Comparison of ENCODE assay signal across 8 cellular contexts in genomic region chr3:66276705-66277274, GRCh38. TPM values are rescaled to one million over a fixed set of nuclear protein-coding genes. Genes with fewer than 3 reads are reported as not detected.
DNase-seq lines count a peak whose midpoint lies in the region; ATAC-seq and TF ChIP-seq lines count a peak whose summit lies in the region.

No MANE protein-coding gene starts in this region.

- no peak overlapping the region for H3K27ac ChIP-seq in CD4-positive, CD25-positive, alpha-beta regulatory T cell (ENCODE audit: insufficient read depth, low read length, poor library complexity, severe bottlenecking)
- H3K27ac ChIP-seq in GM23248 (no peak overlapping the region), dorsolateral prefrontal cortex (peak overlapping the region in 2 of 59 donors; percentile 16), aorta (ENCODE audit: low read depth in 1 of 2, low read length in 2 of 2) (no peak overlapping the region)

- ATAC-seq in CD4-positive, CD25-positive, alpha-beta regulatory T cell (ENCODE audit: low read depth in 2 of 2): peak; percentile 64 to 73
- no peak for ATAC-seq in aorta (ENCODE audit: low FRiP score)

- H3K4me3 ChIP-seq in CD4-positive, CD25-positive, alpha-beta regulatory T cell (ENCODE audit: low read depth, low read length): no peak overlapping the region
- H3K4me3 ChIP-seq in GM23248 (no peak overlapping the region), dorsolateral prefrontal cortex (no peak overlapping the region), aorta (ENCODE audit: low read length in 2 of 2) (no peak overlapping the region)

- peak; percentile 52 to 87 (median 76) for DNase-seq in CD4-positive, CD25-positive, alpha-beta regulatory T cell
- DNase-seq in GM23248 (peak; percentile 82), NCI-H2227 (lab: John Stamatoyannopoulos, UW; ENCODE audit: unreplicated experiment) (peak; percentile 64), dorsolateral prefrontal cortex (peak in 5 of 10 donors; percentile 31 to 79 (median 60)), medulla oblongata (ENCODE audit: extremely low spot score) (peak; percentile 92), aorta (no peak)
- DNase-seq in activated CD4-positive, alpha-beta T cell treated with anti-CD3 and anti-CD28 coated beads for 4 hours: peak; percentile 46 to 71
- DNase-seq in stimulated activated CD8-positive, alpha-beta memory T cell treated with anti-CD3 and anti-CD28 coated beads, Interleukin-7, amount 100 ng/mL, for 1 hour (ENCODE audit: low read depth in 2 of 2): peak; percentile 7 to 25

- H3K4me2 ChIP-seq in GM23248 (ENCODE audit: unreplicated experiment): no peak overlapping the region

- H3K4me1 ChIP-seq in CD4-positive, CD25-positive, alpha-beta regulatory T cell (ENCODE audit: control insufficient read depth, insufficient read depth, low read length, poor library complexity, severe bottlenecking): peaks cover 20% of the 10 kb centered on the region
- H3K4me1 ChIP-seq in GM23248 (ENCODE audit: insufficient read depth) (no peaks in the 10 kb centered on the region), aorta (ENCODE audit: control insufficient read depth in 1 of 2, insufficient read depth in 2 of 2, low read length in 2 of 2) (no peaks in the 10 kb centered on the region)

- no peaks in the 10 kb centered on the region for H3K9me3 Mint-ChIP-seq in CD4-positive, CD25-positive, alpha-beta regulatory T cell

- peaks cover 5% of the 10 kb centered on the region for H3K36me3 Mint-ChIP-seq in CD4-positive, CD25-positive, alpha-beta regulatory T cell

- TF ChIP-seq CTCF in dorsolateral prefrontal cortex (IDR thresholded peaks at IDR 0.05 in 54 of 56, conservative IDR thresholded peaks at IDR 0.05 in 2 of 56; ENCODE audit: low read depth in 1 of 56, partially characterized antibody in 56 of 56): peak; percentile 67 to 93 (median 82)

- H3K79me2 ChIP-seq in GM23248 (ENCODE audit: insufficient read depth): no peaks in the 10 kb centered on the region

- WGBS in GM23248 (ENCODE audit: low coverage in 1 of 2, low lambda C conversion rate in 2 of 2, missing lambda C conversion rate in 2 of 2), 2 experiments: 2 to 3% methylated on average over 3 of the region's 3 CpGs
- WGBS in aorta, 2 donors: 1 to 2% methylated on average over 3 of the region's 3 CpGs

- H3K27me3 ChIP-seq in CD4-positive, CD25-positive, alpha-beta regulatory T cell (ENCODE audit: control insufficient read depth, insufficient read depth, low read length): no peaks in the 10 kb centered on the region
- H3K27me3 ChIP-seq in GM23248 (replicated peaks; ENCODE audit: insufficient read depth): no peaks in the 10 kb centered on the region
- H3K27me3 ChIP-seq in dorsolateral prefrontal cortex: no peaks in the 10 kb centered on the region
- H3K27me3 ChIP-seq in aorta (ENCODE audit: control insufficient read depth in 1 of 2, insufficient read depth in 2 of 2, low read length in 1 of 2): no peaks in the 10 kb centered on the region

- H3K27me3 Mint-ChIP-seq in CD4-positive, CD25-positive, alpha-beta regulatory T cell: no peaks in the 10 kb centered on the region

- no peaks in the 10 kb centered on the region for H3K9me3 ChIP-seq in CD4-positive, CD25-positive, alpha-beta regulatory T cell (ENCODE audit: control insufficient read depth in 2 of 2, low read length in 2 of 2)
- H3K9me3 ChIP-seq in GM23248 (ENCODE audit: low read depth): no peaks in the 10 kb centered on the region
- H3K9me3 ChIP-seq in aorta (ENCODE audit: control insufficient read depth, low read length): no peaks in the 10 kb centered on the region

- H4K20me1 ChIP-seq in GM23248 (ENCODE audit: insufficient read depth): no peaks in the 10 kb centered on the region

- intact Hi-C loops in dorsolateral prefrontal cortex (cut with DNase I) (loop anchor here (2.0 to 10.0 kb wide), 3 partner anchors 96 to 541 kb away; no protein-coding TSS in a partner anchor), aorta (cut with DNase I) (loop anchor here (5.0 to 10.0 kb wide), 3 partner anchors 128 to 546 kb away; no protein-coding TSS in a partner anchor)

- in situ Hi-C loops in GM23248 (cut with MboI): loop anchor here (5.0 kb wide), 1 partner anchor 551 kb away; no protein-coding TSS in a partner anchor

- no peak overlapping the region for H3K9ac ChIP-seq in GM23248

- no peak overlapping the region for H3K4me3 Mint-ChIP-seq in CD4-positive, CD25-positive, alpha-beta regulatory T cell

- no peaks in the 10 kb centered on the region for H3F3A ChIP-seq in GM23248 (ENCODE audit: insufficient read depth)

- H3K27ac Mint-ChIP-seq in CD4-positive, CD25-positive, alpha-beta regulatory T cell: peak overlapping the region; percentile 44 to 92 (median 74)

- peaks cover 26 to 45% (median 37%) of the 10 kb centered on the region in 4 donors for H3K4me1 Mint-ChIP-seq in CD4-positive, CD25-positive, alpha-beta regulatory T cell

- no peaks in the 10 kb centered on the region for H3K36me3 ChIP-seq in CD4-positive, CD25-positive, alpha-beta regulatory T cell (ENCODE audit: control insufficient read depth, insufficient read depth, low read length)
- no peaks in the 10 kb centered on the region for H3K36me3 ChIP-seq in GM23248 (ENCODE audit: low read depth)
- H3K36me3 ChIP-seq in aorta (ENCODE audit: control insufficient read depth in 1 of 2, insufficient read depth in 2 of 2, low read length in 1 of 2): no peaks in the 10 kb centered on the region

- no peak overlapping the region for H2AFZ ChIP-seq in GM23248

- H3K9me2 ChIP-seq in GM23248 (ENCODE audit: insufficient read depth): no peaks in the 10 kb centered on the region

RNA-seq across cellular contexts. Expression of gene SLC25A26, which starts 56.0 kb away (rescaled TPM):
- total RNA-seq in CD4-positive, CD25-positive, alpha-beta regulatory T cell: 23.4 TPM
- 10 to 100 TPM; 30.0 to 47.7 (median 35.9) TPM for polyA plus RNA-seq in CD4-positive, CD25-positive, alpha-beta regulatory T cell
- total RNA-seq in GM23248 (2014; rRNA removed; shearing (Covaris generic)): 25.2 and 26.9 TPM in 2 replicates
- 25.2 and 30.1 TPM in 2 replicates for polyA plus RNA-seq in GM23248 (2016; fragmentation: Nextera tagmentation; extraction: Ambion mirVana)
- total RNA-seq in dorsolateral prefrontal cortex: 10 to 100 TPM; 17.0 to 63.2 (median 35.8) TPM
- total RNA-seq in aorta: 10 to 100 TPM; 16.2 to 17.5 TPM
- polyA plus RNA-seq in aorta: 10 to 100 TPM; 14.9 to 17.3 TPM

Comparison
In these comparisons a context has a peak if more than half of its experiments do, and no peak if none do; other contexts are left out.
1. DNase-seq: peak in CD4-positive, CD25-positive, alpha-beta regulatory T cell (3 of 3), GM23248 (single experiment), NCI-H2227 (single experiment), activated CD4-positive, alpha-beta T cell treated with anti-CD3 and anti-CD28 coated beads for 4 hours (2 of 2), medulla oblongata (single experiment) and stimulated activated CD8-positive, alpha-beta memory T cell treated with anti-CD3 and anti-CD28 coated beads, Interleukin-7, amount 100 ng/mL, for 1 hour (2 of 2); none in aorta (0 of 2).